ENCODE assay signal across 1 cellular context in genomic region chr9:122092611-122093506, GRCh38.
TF ChIP-seq lines count a peak whose summit lies in the region.

TSS of gene TTLL11 (minus strand) at chr9:122093308. CDS start at chr9:122093148, 160 bp downstream.

TF ChIP-seq in HepG2, 621 proteins besides CTCF, POLR2A, EP300 and RAD21 (continued from another document and continues in another):
- TF ChIP-seq ZNF552 (CRISPR knock-in tag; IDR thresholded peaks at IDR 0.05; ENCODE audit: borderline replicate concordance) (peak; percentile 60; the same call in 1 of the 2 replicates), NR2F1 (CRISPR knock-in tag; IDR thresholded peaks at IDR 0.05) (peak in 1 of 2 experiments; percentile 13; a peak in 1 of 4 replicates), ATF5 (CRISPR knock-in tag; IDR thresholded peaks at IDR 0.05; ENCODE audit: low read depth) (no peak), SCMH1 (CRISPR knock-in tag; IDR thresholded peaks at IDR 0.05; ENCODE audit: borderline replicate concordance) (no peak), ZBTB26 (CRISPR knock-in tag; IDR thresholded peaks at IDR 0.05; ENCODE audit: borderline replicate concordance) (peak; percentile 26; the same call in 1 of the 2 replicates), IKZF5 (CRISPR knock-in tag; IDR thresholded peaks at IDR 0.05) (0 out of 2 replicates have a peak, but pooled peaks have one; percentile 25), GLMP (CRISPR knock-in tag; IDR thresholded peaks at IDR 0.05; ENCODE audit: borderline replicate concordance) (no peak), ZNF18 (CRISPR knock-in tag; IDR thresholded peaks at IDR 0.05; ENCODE audit: insufficient replicate concordance) (no peak), ZNF879 (CRISPR knock-in tag; IDR thresholded peaks at IDR 0.05) (no peak), ZSCAN25 (CRISPR knock-in tag; IDR thresholded peaks at IDR 0.05) (no peak), BHLHE40 (IDR thresholded peaks at IDR 0.05; ENCODE audit: low read length) (peak; percentile 70), TBP (CRISPR knock-in tag; IDR thresholded peaks at IDR 0.05) (no peak), RFXAP (CRISPR knock-in tag; IDR thresholded peaks at IDR 0.05; ENCODE audit: borderline replicate concordance) (peak; percentile 80; the same call in 1 of the 2 replicates), CHCHD3 (CRISPR knock-in tag; IDR thresholded peaks at IDR 0.05) (no peak), ZNF510 (CRISPR knock-in tag; IDR thresholded peaks at IDR 0.05; ENCODE audit: low read depth) (no peak), ZNF232 (CRISPR knock-in tag; IDR thresholded peaks at IDR 0.05; ENCODE audit: borderline replicate concordance) (peak; percentile 52; the same call in 1 of the 2 replicates), ZNF574 (CRISPR knock-in tag; IDR thresholded peaks at IDR 0.05) (peak; percentile 93), TCF7L2 (IDR thresholded peaks at IDR 0.05; ENCODE audit: low read depth, low read length) (no peak), ZNF484 (CRISPR knock-in tag; IDR thresholded peaks at IDR 0.05; ENCODE audit: borderline replicate concordance, low read depth) (no peak), GATAD1 (CRISPR knock-in tag; IDR thresholded peaks at IDR 0.05) (peak; percentile 91), ZNF616 (CRISPR knock-in tag; IDR thresholded peaks at IDR 0.05; ENCODE audit: low read depth) (peak; percentile 80; the same call in 1 of the 2 replicates), SALL2 (CRISPR knock-in tag; IDR thresholded peaks at IDR 0.05) (peak; percentile 98), ZNF557 (CRISPR knock-in tag; IDR thresholded peaks at IDR 0.05) (no peak), ZNF382 (CRISPR knock-in tag; IDR thresholded peaks at IDR 0.05; ENCODE audit: borderline replicate concordance) (no peak), KLF12 (CRISPR knock-in tag; IDR thresholded peaks at IDR 0.05; ENCODE audit: borderline replicate concordance) (peak; percentile 83), CBX5 (CRISPR knock-in tag; IDR thresholded peaks at IDR 0.05; ENCODE audit: borderline replicate concordance) (peak; percentile 74; the same call in 1 of the 2 replicates), KAT2B (IDR thresholded peaks at IDR 0.05; ENCODE audit: borderline replicate concordance, low read depth, low read length) (no peak), ZBTB34 (CRISPR knock-in tag; IDR thresholded peaks at IDR 0.05) (no peak), ZNF383 (CRISPR knock-in tag; IDR thresholded peaks at IDR 0.05; ENCODE audit: borderline replicate concordance) (no peak), NCOA1 (CRISPR knock-in tag; IDR thresholded peaks at IDR 0.05) (no peak), ZNF33B (CRISPR knock-in tag; IDR thresholded peaks at IDR 0.05) (peak; percentile 55; the same call in 1 of the 2 replicates), NFKBIZ (CRISPR knock-in tag; IDR thresholded peaks at IDR 0.05) (no peak), ZNF710 (CRISPR knock-in tag; IDR thresholded peaks at IDR 0.05; ENCODE audit: borderline replicate concordance) (no peak), HOXA3 (CRISPR knock-in tag; IDR thresholded peaks at IDR 0.05) (peak; percentile 100), SMARCC2 (IDR thresholded peaks at IDR 0.05) (no peak), IRX3 (CRISPR knock-in tag; IDR thresholded peaks at IDR 0.05; ENCODE audit: borderline replicate concordance, low read depth) (peak; percentile 70; the same call in 1 of the 2 replicates), SNRNP70 (IDR thresholded peaks at IDR 0.05; ENCODE audit: low read depth, low read length) (no peak), ATF2 (CRISPR knock-in tag; IDR thresholded peaks at IDR 0.05) (peak; percentile 74), ZNF441 (CRISPR knock-in tag; IDR thresholded peaks at IDR 0.05; ENCODE audit: borderline replicate concordance) (0 out of 2 replicates have a peak, but pooled peaks have one; percentile 41), ZBTB42 (CRISPR knock-in tag; IDR thresholded peaks at IDR 0.05) (0 out of 2 replicates have a peak, but pooled peaks have one; percentile 60), ZBTB7B (CRISPR knock-in tag; IDR thresholded peaks at IDR 0.05) (peak; percentile 58; the same call in 1 of the 2 replicates), MLLT10 (CRISPR knock-in tag; IDR thresholded peaks at IDR 0.05) (no peak), RFXANK (CRISPR knock-in tag; IDR thresholded peaks at IDR 0.05) (0 out of 2 replicates have a peak, but pooled peaks have one; percentile 35), GABPA (IDR thresholded peaks at IDR 0.05; ENCODE audit: low read depth, low read length) (no peak), GABPA (CRISPR knock-in tag; IDR thresholded peaks at IDR 0.05; ENCODE audit: low read depth) (peak; percentile 51; the same call in 1 of the 2 replicates), MNT (IDR thresholded peaks at IDR 0.05) (peak; percentile 59), ZNF570 (CRISPR knock-in tag; IDR thresholded peaks at IDR 0.05; ENCODE audit: borderline replicate concordance) (no peak), ZFP1 (CRISPR knock-in tag; IDR thresholded peaks at IDR 0.05) (no peak), EEA1 (CRISPR knock-in tag; IDR thresholded peaks at IDR 0.05; ENCODE audit: borderline replicate concordance) (peak; percentile 57; the same call in 1 of the 2 replicates), MYC (CRISPR knock-in tag; IDR thresholded peaks at IDR 0.05; ENCODE audit: borderline replicate concordance) (peak; percentile 81)
